In genomic region chr12:4117386-4118016, GRCh38 we compare ENCODE assay signal across 9 cellular contexts.
A peak's percentile ranks its signal among the peaks of the same experiment; 100 is the strongest.
DNase-seq lines count a peak whose midpoint lies in the region; ATAC-seq and TF ChIP-seq lines count a peak whose summit lies in the region.
"Had no signal": no experiment of that assay in that cellular context is flagged by ENCODE, and none has a peak within 500 bp of the region (broad histone marks: within the 10 kb centered on the region; RNA-seq: fewer than 3 reads in every experiment).

No MANE protein-coding gene starts in this region.

- no peaks in the 10 kb centered on the region for H3K36me3 ChIP-seq in skeletal muscle satellite cell (ENCODE audit: insufficient read depth, low read length)
- H3K36me3 ChIP-seq in PC-3 (ENCODE audit: low read depth, low read length), result no peaks in the 10 kb centered on the region

- peak overlapping the region; percentile 31 for H3K4me2 ChIP-seq in skeletal muscle satellite cell (ENCODE audit: low read length)
- no peak overlapping the region for H3K4me2 ChIP-seq in PC-3 (ENCODE audit: low read length)

- no peak overlapping the region for H2AFZ ChIP-seq in PC-3 (ENCODE audit: low read length)

- POLR2A ChIA-PET in PC-3 (lab: Charles Lee; ENCODE audit: unreplicated experiment), result no interaction called here

- no peak overlapping the region for H3K27ac ChIP-seq in PC-3 (ENCODE audit: low read length)
- H3K27ac ChIP-seq: psoas muscle had no signal

- no peaks in the 10 kb centered on the region for H3K36me3 Mint-ChIP-seq in activated naive CD8-positive, alpha-beta T cell

- H3K4me1 ChIP-seq in skeletal muscle satellite cell (ENCODE audit: control insufficient read depth, insufficient read depth, low read length) (peaks cover 28% of the 10 kb centered on the region), PC-3 (ENCODE audit: insufficient read depth, low read length) (no peaks in the 10 kb centered on the region)
- H3K4me1 ChIP-seq: psoas muscle had no signal

- intact Hi-C loops in PC-3 (cut with micrococcal nuclease), result no loop called here

- no peaks in the 10 kb centered on the region for H3K9me2 ChIP-seq in PC-3 (replicated peaks; ENCODE audit: low read length)

- H3K79me2 ChIP-seq in PC-3 (ENCODE audit: low read length), result no peaks in the 10 kb centered on the region

- ATAC-seq in HG03460 (IDR thresholded peaks at IDR 0.05; ENCODE audit: unreplicated experiment) (peak; percentile 8), HG02938 (IDR thresholded peaks at IDR 0.05; ENCODE audit: unreplicated experiment) (no peak), PC-3 (no peak)

- BruUV-seq in PC-3 (replicated peaks; lab: Mats Ljungman, UMichigan), result no TSS peak

- H3K9ac ChIP-seq in skeletal muscle satellite cell (ENCODE audit: low read depth, low read length) (no peak overlapping the region), PC-3 (ENCODE audit: low read length) (no peak overlapping the region)

- peak overlapping the region; percentile 83 for H3K27ac Mint-ChIP-seq in activated naive CD8-positive, alpha-beta T cell

- TF ChIP-seq CTCF in PC-3 (conservative IDR thresholded peaks at IDR 0.05; ENCODE audit: low read depth, low read length) (no peak), foreskin fibroblast (IDR thresholded peaks at IDR 0.05; ENCODE audit: low read depth, low read length) (no peak)

- H3K4me3 Mint-ChIP-seq in activated naive CD8-positive, alpha-beta T cell, result peak overlapping the region; percentile 75

- H3F3A ChIP-seq in PC-3 (ENCODE audit: low read length, unreplicated experiment), result no peaks in the 10 kb centered on the region

- H3K4me3 ChIP-seq in skeletal muscle satellite cell (ENCODE audit: low read length) (no peak overlapping the region), PC-3 (ENCODE audit: low read length) (no peak overlapping the region), foreskin fibroblast (ENCODE audit: low read depth in 1 of 2, low read length in 2 of 2) (no peak overlapping the region)
- H3K4me3 ChIP-seq: psoas muscle had no signal

- CTCF ChIA-PET in PC-3 (lab: Charles Lee), result no interaction called here

- H3K4me1 Mint-ChIP-seq in activated naive CD8-positive, alpha-beta T cell (ENCODE audit: low read depth), result peaks cover 42% of the 10 kb centered on the region

- H4K20me1 ChIP-seq in PC-3 (ENCODE audit: low read length), result no peaks in the 10 kb centered on the region

- H3K27me3 ChIP-seq in skeletal muscle satellite cell (ENCODE audit: control insufficient read depth, insufficient read depth, low read length), result no peaks in the 10 kb centered on the region
- peaks cover 29% of the 10 kb centered on the region; the same call in 1 of the 2 replicates for H3K27me3 ChIP-seq in PC-3 (ENCODE audit: low read length)

- H3K9me3 Mint-ChIP-seq in activated naive CD8-positive, alpha-beta T cell (ENCODE audit: low read depth), result no peaks in the 10 kb centered on the region

- peak; percentile 54 for DNase-seq in activated CD8-positive, alpha-beta memory T cell treated with anti-CD3 and anti-CD28 coated beads for 24 hours
- DNase-seq in activated CD8-positive, alpha-beta memory T cell treated with anti-CD3 and anti-CD28 coated beads, Interleukin-2, amount 50 U/mL, for 4 hours, result no peak
- no peak for DNase-seq in PC-3
- DNase-seq in foreskin fibroblast, result no peak

- H3K9me3 ChIP-seq in skeletal muscle satellite cell (replicated peaks; ENCODE audit: low read length), result no peaks in the 10 kb centered on the region
- no peaks in the 10 kb centered on the region for H3K9me3 ChIP-seq in PC-3 (ENCODE audit: low read length)
- H3K9me3 ChIP-seq: psoas muscle had no signal

- no peaks in the 10 kb centered on the region for H3K27me3 Mint-ChIP-seq in activated naive CD8-positive, alpha-beta T cell
